10 cellular contexts compared by ENCODE assay signal in genomic region chr14:33307691-33308369, GRCh38.
DNase-seq lines count a peak whose midpoint lies in the region; ATAC-seq and TF ChIP-seq lines count a peak whose summit lies in the region.
"Had no signal": no experiment of that assay in that cellular context is flagged by ENCODE, and none has a peak within 500 bp of the region (broad histone marks: within the 10 kb centered on the region; RNA-seq: fewer than 3 reads in every experiment).

No MANE protein-coding gene starts in this region.

- TF ChIP-seq CTCF in HFF-Myc (IDR thresholded peaks at IDR 0.05; ENCODE audit: low read depth, low read length, missing control alignments) (no peak), fibroblast of villous mesenchyme (IDR thresholded peaks at IDR 0.05; ENCODE audit: insufficient read depth, low read depth, low read length) (no peak)

- peak overlapping the region; percentile 12; the same call in 1 of the 2 replicates for H3K4me3 ChIP-seq in HFF-Myc (replicated peaks; ENCODE audit: low read depth, low read length)
- no peak overlapping the region for H3K4me3 ChIP-seq in fibroblast of villous mesenchyme (ENCODE audit: low read depth, low read length)
- H3K4me3 ChIP-seq in skeletal muscle cell (ENCODE audit: low read depth, low read length): no peak overlapping the region

- DNase-seq in HFF-Myc (ENCODE audit: extremely low read depth, low read depth) (peak; percentile 83), RPMI7951 (ENCODE audit: low read depth) (peak; percentile 53), fibroblast of villous mesenchyme (ENCODE audit: low read depth) (peak; percentile 14), skeletal muscle cell (ENCODE audit: low read depth) (peak; percentile 47), NCI-H526 (lab: John Stamatoyannopoulos, UW) (no peak), RKO (ENCODE audit: low spot score) (no peak)
- no peak for DNase-seq in activated CD4-positive, CD25-positive, alpha-beta regulatory T cell (lab: John Stamatoyannopoulos, UW)
- DNase-seq: activated T-cell treated with anti-CD3 and anti-CD28 coated beads, Interleukin-2, amount 50 U/mL, for 48 hours had no signal

- no peak for ATAC-seq in GM18502 (IDR thresholded peaks at IDR 0.05; ENCODE audit: poor library complexity, unreplicated experiment)
- ATAC-seq: Panc1 had no signal

Comparison
In these comparisons a context has a peak if more than half of its experiments do, and no peak if none do; other contexts are left out.
1. DNase-seq: peak in HFF-Myc (single experiment), RPMI7951 (single experiment), fibroblast of villous mesenchyme (single experiment) and skeletal muscle cell (single experiment); none in NCI-H526 (0 of 2), activated CD4-positive, CD25-positive, alpha-beta regulatory T cell (0 of 4) and RKO (single experiment).